ENCODE assay signal across 9 cellular contexts in genomic region chr16:29700253-29700987, GRCh38. TPM values are rescaled to one million over a fixed set of nuclear protein-coding genes. Genes with fewer than 3 reads are reported as not detected.
DNase-seq lines count a peak whose midpoint lies in the region; ATAC-seq and TF ChIP-seq lines count a peak whose summit lies in the region.
"Had no signal": no experiment of that assay in that cellular context is flagged by ENCODE, and none has a peak within 500 bp of the region (broad histone marks: within the 10 kb centered on the region; RNA-seq: fewer than 3 reads in every experiment).

No MANE protein-coding gene starts in this region.

- peaks cover 30% of the 10 kb centered on the region for H3K36me3 Mint-ChIP-seq in WTC11

- no peaks in the 10 kb centered on the region for H3K27me3 Mint-ChIP-seq in WTC11 (ENCODE audit: low read depth)
- H3K27me3 Mint-ChIP-seq: stimulated activated naive CD8-positive, alpha-beta T cell treated with anti-CD3 and anti-CD28 coated beads, Interleukin-15, Interleukin-2, amounts not matched to agents 100 ng/mL and 50 ng/mL, for 24 hours had no signal

- H3K4me3 Mint-ChIP-seq in WTC11: no peak overlapping the region
- H3K4me3 Mint-ChIP-seq: stimulated activated naive CD8-positive, alpha-beta T cell treated with anti-CD3 and anti-CD28 coated beads, Interleukin-15, Interleukin-2, amounts not matched to agents 100 ng/mL and 50 ng/mL, for 24 hours had no signal

- H3K4me1 Mint-ChIP-seq in WTC11: peaks cover 38% of the 10 kb centered on the region

- POLR2A ChIA-PET in WTC11 (lab: Charles Lee): interaction anchor here (0.6 to 3.0 kb wide), 10 partner anchors 12 to 381 kb away, joined by 3 to 23 read pairs (median 4); partner anchors contain the start of genes KIF22 and QPRT

- H3K27ac Mint-ChIP-seq in WTC11: no peak overlapping the region
- H3K27ac Mint-ChIP-seq: stimulated activated naive CD8-positive, alpha-beta T cell treated with anti-CD3 and anti-CD28 coated beads, Interleukin-15, Interleukin-2, amounts not matched to agents 100 ng/mL and 50 ng/mL, for 24 hours had no signal

- in situ Hi-C loops in T47D (cut with HindIII; ENCODE audit: low pct_unique_long_range_greater_than_20kb, low sequenced_read_pairs): no loop called here

- H3K9me3 Mint-ChIP-seq in WTC11: peaks cover 12% of the 10 kb centered on the region
- H3K9me3 Mint-ChIP-seq: stimulated activated naive CD8-positive, alpha-beta T cell treated with anti-CD3 and anti-CD28 coated beads, Interleukin-15, Interleukin-2, amounts not matched to agents 100 ng/mL and 50 ng/mL, for 24 hours had no signal

- CTCF ChIA-PET in WTC11 (lab: Charles Lee): interaction anchor here (0.6 to 5.3 kb wide), 47 partner anchors 9 to 406 kb away, joined by 3 to 73 read pairs (median 5); partner anchors contain the start of genes ASPHD1, KCTD13, KIF22 and PAGR1

- DNase-seq in SIG-M5 treated with dmso at 0.1 percent for 504 hours (lab: John Stamatoyannopoulos, UW; ENCODE audit: unreplicated experiment) (peak; percentile 68), SIG-M5 (lab: John Stamatoyannopoulos, UW) (no peak), NCI-H2171 treated with DMSO at 0.1 percent for 48 hours (lab: John Stamatoyannopoulos, UW) (peak; percentile 88), WTC11 (ENCODE audit: low spot score) (peak; percentile 83), T47D (ENCODE audit: low read depth in 1 of 2, low spot score in 1 of 2) (peak; percentile 77 to 92), iris pigment epithelial cell (ENCODE audit: low read depth) (peak; percentile 87)
- DNase-seq in stimulated activated CD4-positive, alpha-beta T cell treated with anti-CD3 and anti-CD28 coated beads, Interleukin-15, amount 100 ng/mL, for 48 hours (ENCODE audit: low read depth in 2 of 2): peak; percentile 53 to 63

- ATAC-seq in WTC11: peak; percentile 66
- ATAC-seq in HG02759 (IDR thresholded peaks at IDR 0.05; ENCODE audit: unreplicated experiment): no peak

- peak; percentile 87 for TF ChIP-seq CTCF in WTC11 (IDR thresholded peaks at IDR 0.05)

TF ChIP-seq in WTC11, 78 proteins besides CTCF, POLR2A, EP300 and RAD21:
- no peak for TF ChIP-seq ATF2 (CRISPR knock-in tag; IDR thresholded peaks at IDR 0.05; ENCODE audit: borderline replicate concordance, low read depth)
- TF ChIP-seq MAX (CRISPR knock-in tag; IDR thresholded peaks at IDR 0.05): 0 out of 2 replicates have a peak, but pooled peaks have one; percentile 34
- peak; percentile 42; the same call in 1 of the 2 replicates for TF ChIP-seq ZNF671 (CRISPR knock-in tag; IDR thresholded peaks at IDR 0.05)

RNA-seq across cellular contexts. Expression of gene QPRT, which starts 21.4 kb away (rescaled TPM):
- total RNA-seq in WTC11 (2021): 138 to 187 TPM (median 182 TPM) in 3 replicates

RNA-seq across cellular contexts. Expression of gene SPN, which starts 37.4 kb away (rescaled TPM):
- 2.3 to 2.4 TPM (median 2.3 TPM) in 3 replicates for total RNA-seq in WTC11 (2021)

RNA-seq across cellular contexts. Expression of gene C16orf54, which starts 45.4 kb away (rescaled TPM):
- total RNA-seq in WTC11 (2021): 0.09 to 0.14 TPM (median 0.11 TPM) in 3 replicates
